12 cellular contexts compared by ENCODE assay signal in genomic region chr3:81742581-81742980, GRCh38. TPM values are rescaled to one million over a fixed set of nuclear protein-coding genes. Genes with fewer than 3 reads are reported as not detected.
DNase-seq lines count a peak whose midpoint lies in the region; ATAC-seq and TF ChIP-seq lines count a peak whose summit lies in the region.
"Had no signal": no experiment of that assay in that cellular context is flagged by ENCODE, and none has a peak within 500 bp of the region (broad histone marks: within the 10 kb centered on the region; RNA-seq: fewer than 3 reads in every experiment).

No MANE protein-coding gene starts in this region.

- H3K79me2 ChIP-seq in GM23338 (replicated peaks; ENCODE audit: insufficient read depth) (no peaks in the 10 kb centered on the region), smooth muscle cell (ENCODE audit: low read depth) (peaks cover 30% of the 10 kb centered on the region)

- no peaks in the 10 kb centered on the region for H3K36me3 ChIP-seq in GM23338 (ENCODE audit: insufficient read depth)
- no peaks in the 10 kb centered on the region for H3K36me3 ChIP-seq in adrenal gland (replicated peaks in 1 of 2)
- no peaks in the 10 kb centered on the region for H3K36me3 ChIP-seq in gastroesophageal sphincter
- no peaks in the 10 kb centered on the region for H3K36me3 ChIP-seq in smooth muscle cell (ENCODE audit: low read depth)

- TF ChIP-seq CTCF in GM23338 (conservative IDR thresholded peaks at IDR 0.05; ENCODE audit: low read depth in 2 of 2) (no peak), adrenal gland (IDR thresholded peaks at IDR 0.05) (no peak), gastroesophageal sphincter (IDR thresholded peaks at IDR 0.05) (no peak), smooth muscle cell (IDR thresholded peaks at IDR 0.05; ENCODE audit: borderline replicate concordance, insufficient read depth, poor library complexity, severe bottlenecking) (no peak)

- no peaks in the 10 kb centered on the region for H3K9me3 ChIP-seq in adrenal gland (replicated peaks in 1 of 3)
- H3K9me3 ChIP-seq in gastroesophageal sphincter = no peaks in the 10 kb centered on the region
- no peaks in the 10 kb centered on the region for H3K9me3 ChIP-seq in smooth muscle cell (replicated peaks; ENCODE audit: low read depth)

- H3K27me3 Mint-ChIP-seq in GM23338 (ENCODE audit: insufficient read depth, low read depth, poor library complexity) = peaks cover 2% of the 10 kb centered on the region
- H3K27me3 Mint-ChIP-seq: activated CD4-positive, alpha-beta T cell treated with anti-CD3 and anti-CD28 coated beads, Interleukin-2, amount 10 ng/mL, durations not matched to agents 7 days and 5 days; CD4-positive, alpha-beta T cell had no signal

- no peak overlapping the region for H3K4me3 Mint-ChIP-seq in GM23338
- H3K4me3 Mint-ChIP-seq: activated CD4-positive, alpha-beta T cell treated with anti-CD3 and anti-CD28 coated beads, Interleukin-2, amount 10 ng/mL, durations not matched to agents 7 days and 5 days; CD4-positive, alpha-beta T cell; neural crest cell had no signal

- TF ChIP-seq EP300 in gastroesophageal sphincter (IDR thresholded peaks at IDR 0.05) = no peak

- no peak overlapping the region for H3K4me2 ChIP-seq in GM23338
- peak overlapping the region; percentile 34 for H3K4me2 ChIP-seq in smooth muscle cell

- peaks cover 2% of the 10 kb centered on the region; the same call in 2 of the 3 replicates for H3K36me3 Mint-ChIP-seq in GM23338 (ENCODE audit: low read depth)

- H3K4me3 ChIP-seq in GM23338 = no peak overlapping the region
- H3K4me3 ChIP-seq in adrenal gland = no peak overlapping the region
- peak overlapping the region in 1 of 2 donors; percentile 8 for H3K4me3 ChIP-seq in gastroesophageal sphincter
- H3K4me3 ChIP-seq in smooth muscle cell = no peak overlapping the region

- 74 to 83% (median 77%) methylated on average over 6 of the region's 6 CpGs for WGBS in adrenal gland, 4 donors
- WGBS in gastroesophageal sphincter (ENCODE audit: low coverage in 1 of 2), 2 donors = 42 to 59% methylated on average over 6 of the region's 6 CpGs
- 67% methylated on average over 6 of the region's 6 CpGs for WGBS in smooth muscle cell (ENCODE audit: low lambda C conversion rate)

- peak overlapping the region; percentile 75 for H3K9ac ChIP-seq in smooth muscle cell (ENCODE audit: low read depth)

- H3K27ac ChIP-seq in GM23338 (ENCODE audit: low read depth) (no peak overlapping the region; the same call in 1 of the 2 replicates), adrenal gland (peak overlapping the region in 4 of 5 donors; percentile 60 to 89 (median 76)), gastroesophageal sphincter (peak overlapping the region; percentile 63 to 69 (median 64)), smooth muscle cell (ENCODE audit: low read depth) (peak overlapping the region; percentile 96)

- TF ChIP-seq POLR2A in adrenal gland (IDR thresholded peaks at IDR 0.05) (no peak), gastroesophageal sphincter (IDR thresholded peaks at IDR 0.05) (no peak)

- no peaks in the 10 kb centered on the region for H3K9me2 ChIP-seq in GM23338 (ENCODE audit: insufficient read depth)

- ATAC-seq in GM23338 (no peak), gastroesophageal sphincter (no peak), GM18867 (IDR thresholded peaks at IDR 0.05; ENCODE audit: unreplicated experiment) (no peak), GM19023 (IDR thresholded peaks at IDR 0.05; ENCODE audit: unreplicated experiment) (no peak)

- no peaks in the 10 kb centered on the region; the same call in 2 of the 3 replicates for H3K9me3 Mint-ChIP-seq in GM23338
- H3K9me3 Mint-ChIP-seq: activated CD4-positive, alpha-beta T cell treated with anti-CD3 and anti-CD28 coated beads, Interleukin-2, amount 10 ng/mL, durations not matched to agents 7 days and 5 days; CD4-positive, alpha-beta T cell; neural crest cell had no signal

- H2AFZ ChIP-seq in GM23338 = no peak overlapping the region
- no peak overlapping the region for H2AFZ ChIP-seq in smooth muscle cell (ENCODE audit: low read depth)

- H3K4me1 Mint-ChIP-seq in GM23338 = peaks cover 12% of the 10 kb centered on the region; the same call in 2 of the 3 replicates
- H3K4me1 Mint-ChIP-seq: activated CD4-positive, alpha-beta T cell treated with anti-CD3 and anti-CD28 coated beads, Interleukin-2, amount 10 ng/mL, durations not matched to agents 7 days and 5 days had no signal

- intact Hi-C loops in adrenal gland (cut with DNase I) = no loop called here

- H3F3A ChIP-seq in GM23338 (replicated peaks; ENCODE audit: low read depth) = no peaks in the 10 kb centered on the region
- H3F3A ChIP-seq in smooth muscle cell (ENCODE audit: low read depth) = peaks cover 28% of the 10 kb centered on the region

- DNase-seq in GM23338 (ENCODE audit: low spot score) (no peak), adrenal gland (no peak), smooth muscle cell (lab: John Stamatoyannopoulos, UW; ENCODE audit: unreplicated experiment) (no peak), globus pallidus (ENCODE audit: low spot score) (no peak), HuH-7 (ENCODE audit: low spot score) (no peak)
- DNase-seq: activated CD4-positive, alpha-beta T cell treated with anti-CD3 and anti-CD28 coated beads, Interleukin-2, amount 10 ng/mL, durations not matched to agents 7 days and 5 days; CD4-positive, alpha-beta T cell had no signal

- H3K27me3 ChIP-seq in GM23338 (ENCODE audit: insufficient read depth) = no peaks in the 10 kb centered on the region
- no peaks in the 10 kb centered on the region for H3K27me3 ChIP-seq in adrenal gland
- no peaks in the 10 kb centered on the region for H3K27me3 ChIP-seq in gastroesophageal sphincter
- no peaks in the 10 kb centered on the region for H3K27me3 ChIP-seq in smooth muscle cell (ENCODE audit: low read depth)

- peak overlapping the region; percentile 41 for H3K27ac Mint-ChIP-seq in GM23338
- H3K27ac Mint-ChIP-seq: activated CD4-positive, alpha-beta T cell treated with anti-CD3 and anti-CD28 coated beads, Interleukin-2, amount 10 ng/mL, durations not matched to agents 7 days and 5 days; activated T-helper 2 cell treated with anti-CD3 and anti-CD28 coated beads, Interferon-gamma antibody, Interleukin-2, Interleukin-4, amounts not matched to agents 10 μg/mL and 5 μg/mL and 100 μg/mL, durations not matched to agents 14 hours and 24 hours and 36 hours; CD4-positive, alpha-beta T cell had no signal

- peaks cover 8% of the 10 kb centered on the region; the same call in 1 of the 2 replicates for H3K4me1 ChIP-seq in GM23338 (ENCODE audit: insufficient read depth)
- peaks cover 11 to 28% of the 10 kb centered on the region in 2 donors for H3K4me1 ChIP-seq in adrenal gland (replicated peaks in 1 of 2)
- peaks cover 0 to 52% (median 11%) of the 10 kb centered on the region in 3 donors for H3K4me1 ChIP-seq in gastroesophageal sphincter
- H3K4me1 ChIP-seq in smooth muscle cell (ENCODE audit: low read depth) = peaks cover 24% of the 10 kb centered on the region

- no peaks in the 10 kb centered on the region for H4K20me1 ChIP-seq in GM23338 (replicated peaks; ENCODE audit: insufficient read depth)
- H4K20me1 ChIP-seq in smooth muscle cell (ENCODE audit: low read depth) = no peaks in the 10 kb centered on the region

TF ChIP-seq in GM23338, 12 proteins besides CTCF, POLR2A, EP300 and RAD21 (continues in another document):
- TF ChIP-seq JUNB (IDR thresholded peaks at IDR 0.05; ENCODE audit: unreplicated experiment) = no peak

RNA-seq across cellular contexts. Expression of gene GBE1, which starts 18.9 kb away (rescaled TPM):
- total RNA-seq in GM23338 (2014; rRNA removed; shearing (Covaris generic)) = 12.2 and 18.7 TPM in 2 replicates
- polyA plus RNA-seq in GM23338 (2016; fragmentation: Nextera tagmentation; extraction: Ambion mirVana) = 4.5 and 6.4 TPM in 2 replicates
- total RNA-seq in adrenal gland = 100 to 1,000 TPM in 1 of 8 donors, 10 to 100 TPM in 7; 53.3 to 104 (median 82.4) TPM
- polyA plus RNA-seq in adrenal gland = 10 to 100 TPM; 16.0 to 97.0 (median 30.9) TPM
- total RNA-seq in gastroesophageal sphincter = 10 to 100 TPM; 23.3 to 59.4 (median 27.2) TPM
- total RNA-seq in smooth muscle cell = 50.8 and 52.4 TPM in 2 replicates
- 23.4 and 36.2 TPM in 2 replicates for polyA plus RNA-seq in smooth muscle cell
